1 cellular context compared by ENCODE assay signal in genomic region chr1:53945183-53945432, GRCh38.
TF ChIP-seq lines count a peak whose summit lies in the region.

No MANE protein-coding gene starts in this region.

TF ChIP-seq in K562, 482 proteins besides CTCF, POLR2A, EP300 and RAD21:
- TF ChIP-seq, protein P1, sequence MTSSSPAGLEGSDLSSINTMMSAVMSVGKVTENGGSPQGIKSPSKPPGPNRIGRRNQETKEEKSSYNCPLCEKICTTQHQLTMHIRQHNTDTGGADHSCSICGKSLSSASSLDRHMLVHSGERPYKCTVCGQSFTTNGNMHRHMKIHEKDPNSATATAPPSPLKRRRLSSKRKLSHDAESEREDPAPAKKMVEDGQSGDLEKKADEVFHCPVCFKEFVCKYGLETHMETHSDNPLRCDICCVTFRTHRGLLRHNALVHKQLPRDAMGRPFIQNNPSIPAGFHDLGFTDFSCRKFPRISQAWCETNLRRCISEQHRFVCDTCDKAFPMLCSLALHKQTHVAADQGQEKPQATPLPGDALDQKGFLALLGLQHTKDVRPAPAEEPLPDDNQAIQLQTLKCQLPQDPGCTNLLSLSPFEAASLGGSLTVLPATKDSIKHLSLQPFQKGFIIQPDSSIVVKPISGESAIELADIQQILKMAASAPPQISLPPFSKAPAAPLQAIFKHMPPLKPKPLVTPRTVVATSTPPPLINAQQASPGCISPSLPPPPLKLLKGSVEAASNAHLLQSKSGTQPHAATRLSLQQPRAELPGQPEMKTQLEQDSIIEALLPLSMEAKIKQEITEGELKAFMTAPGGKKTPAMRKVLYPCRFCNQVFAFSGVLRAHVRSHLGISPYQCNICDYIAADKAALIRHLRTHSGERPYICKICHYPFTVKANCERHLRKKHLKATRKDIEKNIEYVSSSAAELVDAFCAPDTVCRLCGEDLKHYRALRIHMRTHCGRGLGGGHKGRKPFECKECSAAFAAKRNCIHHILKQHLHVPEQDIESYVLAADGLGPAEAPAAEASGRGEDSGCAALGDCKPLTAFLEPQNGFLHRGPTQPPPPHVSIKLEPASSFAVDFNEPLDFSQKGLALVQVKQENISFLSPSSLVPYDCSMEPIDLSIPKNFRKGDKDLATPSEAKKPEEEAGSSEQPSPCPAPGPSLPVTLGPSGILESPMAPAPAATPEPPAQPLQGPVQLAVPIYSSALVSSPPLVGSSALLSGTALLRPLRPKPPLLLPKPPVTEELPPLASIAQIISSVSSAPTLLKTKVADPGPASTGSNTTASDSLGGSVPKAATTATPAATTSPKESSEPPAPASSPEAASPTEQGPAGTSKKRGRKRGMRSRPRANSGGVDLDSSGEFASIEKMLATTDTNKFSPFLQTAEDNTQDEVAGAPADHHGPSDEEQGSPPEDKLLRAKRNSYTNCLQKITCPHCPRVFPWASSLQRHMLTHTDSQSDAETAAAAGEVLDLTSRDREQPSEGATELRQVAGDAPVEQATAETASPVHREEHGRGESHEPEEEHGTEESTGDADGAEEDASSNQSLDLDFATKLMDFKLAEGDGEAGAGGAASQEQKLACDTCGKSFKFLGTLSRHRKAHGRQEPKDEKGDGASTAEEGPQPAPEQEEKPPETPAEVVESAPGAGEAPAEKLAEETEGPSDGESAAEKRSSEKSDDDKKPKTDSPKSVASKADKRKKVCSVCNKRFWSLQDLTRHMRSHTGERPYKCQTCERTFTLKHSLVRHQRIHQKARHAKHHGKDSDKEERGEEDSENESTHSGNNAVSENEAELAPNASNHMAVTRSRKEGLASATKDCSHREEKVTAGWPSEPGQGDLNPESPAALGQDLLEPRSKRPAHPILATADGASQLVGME (CRISPR knock-in tag; IDR thresholded peaks at IDR 0.05) = 0 out of 2 replicates have a peak, but pooled peaks have one; percentile 13
- TF ChIP-seq, protein P2, sequence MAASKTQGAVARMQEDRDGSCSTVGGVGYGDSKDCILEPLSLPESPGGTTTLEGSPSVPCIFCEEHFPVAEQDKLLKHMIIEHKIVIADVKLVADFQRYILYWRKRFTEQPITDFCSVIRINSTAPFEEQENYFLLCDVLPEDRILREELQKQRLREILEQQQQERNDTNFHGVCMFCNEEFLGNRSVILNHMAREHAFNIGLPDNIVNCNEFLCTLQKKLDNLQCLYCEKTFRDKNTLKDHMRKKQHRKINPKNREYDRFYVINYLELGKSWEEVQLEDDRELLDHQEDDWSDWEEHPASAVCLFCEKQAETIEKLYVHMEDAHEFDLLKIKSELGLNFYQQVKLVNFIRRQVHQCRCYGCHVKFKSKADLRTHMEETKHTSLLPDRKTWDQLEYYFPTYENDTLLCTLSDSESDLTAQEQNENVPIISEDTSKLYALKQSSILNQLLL (CRISPR knock-in tag; IDR thresholded peaks at IDR 0.05; ENCODE audit: borderline replicate concordance) = no peak
- TF ChIP-seq ARHGAP35 (IDR thresholded peaks at IDR 0.05; ENCODE audit: partially characterized antibody) = no peak
- TF ChIP-seq ZNF740 (CRISPR knock-in tag; IDR thresholded peaks at IDR 0.05) = no peak
- no peak for TF ChIP-seq ZNF740 (tag; IDR thresholded peaks at IDR 0.05)
- peak; percentile 28; the same call in 1 of the 2 replicates for TF ChIP-seq ZNF217 (CRISPR knock-in tag; IDR thresholded peaks at IDR 0.05)
- no peak for TF ChIP-seq MYC (IDR thresholded peaks at IDR 0.05; ENCODE audit: low read depth, low read length)
- TF ChIP-seq MYC (CRISPR knock-in tag; IDR thresholded peaks at IDR 0.05; ENCODE audit: borderline replicate concordance, low read depth) = no peak
- no peak for TF ChIP-seq KLF16 (IDR thresholded peaks at IDR 0.05)
- 0 out of 2 replicates have a peak, but pooled peaks have one; percentile 34 for TF ChIP-seq DMBX1 (CRISPR knock-in tag; IDR thresholded peaks at IDR 0.05; ENCODE audit: borderline replicate concordance)
- TF ChIP-seq NRF1 (conservative IDR thresholded peaks at IDR 0.05 in 1 of 2, IDR thresholded peaks at IDR 0.05 in 1 of 2) = no peak
- TF ChIP-seq, protein P3, sequence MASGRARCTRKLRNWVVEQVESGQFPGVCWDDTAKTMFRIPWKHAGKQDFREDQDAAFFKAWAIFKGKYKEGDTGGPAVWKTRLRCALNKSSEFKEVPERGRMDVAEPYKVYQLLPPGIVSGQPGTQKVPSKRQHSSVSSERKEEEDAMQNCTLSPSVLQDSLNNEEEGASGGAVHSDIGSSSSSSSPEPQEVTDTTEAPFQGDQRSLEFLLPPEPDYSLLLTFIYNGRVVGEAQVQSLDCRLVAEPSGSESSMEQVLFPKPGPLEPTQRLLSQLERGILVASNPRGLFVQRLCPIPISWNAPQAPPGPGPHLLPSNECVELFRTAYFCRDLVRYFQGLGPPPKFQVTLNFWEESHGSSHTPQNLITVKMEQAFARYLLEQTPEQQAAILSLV (tag; IDR thresholded peaks at IDR 0.05) = no peak
- TF ChIP-seq ZBTB7A (IDR thresholded peaks at IDR 0.05; ENCODE audit: borderline replicate concordance, control insufficient read depth, low read depth, low read length) = no peak
- no peak for TF ChIP-seq ZNF354B (CRISPR knock-in tag; IDR thresholded peaks at IDR 0.05)
- TF ChIP-seq ZFX (CRISPR knock-in tag; IDR thresholded peaks at IDR 0.05) = peak; percentile 63; the same call in 1 of the 2 replicates
- no peak for TF ChIP-seq HNRNPK (IDR thresholded peaks at IDR 0.05; ENCODE audit: low read depth, low read length, poor library complexity, severe bottlenecking)
- TF ChIP-seq, protein P4, sequence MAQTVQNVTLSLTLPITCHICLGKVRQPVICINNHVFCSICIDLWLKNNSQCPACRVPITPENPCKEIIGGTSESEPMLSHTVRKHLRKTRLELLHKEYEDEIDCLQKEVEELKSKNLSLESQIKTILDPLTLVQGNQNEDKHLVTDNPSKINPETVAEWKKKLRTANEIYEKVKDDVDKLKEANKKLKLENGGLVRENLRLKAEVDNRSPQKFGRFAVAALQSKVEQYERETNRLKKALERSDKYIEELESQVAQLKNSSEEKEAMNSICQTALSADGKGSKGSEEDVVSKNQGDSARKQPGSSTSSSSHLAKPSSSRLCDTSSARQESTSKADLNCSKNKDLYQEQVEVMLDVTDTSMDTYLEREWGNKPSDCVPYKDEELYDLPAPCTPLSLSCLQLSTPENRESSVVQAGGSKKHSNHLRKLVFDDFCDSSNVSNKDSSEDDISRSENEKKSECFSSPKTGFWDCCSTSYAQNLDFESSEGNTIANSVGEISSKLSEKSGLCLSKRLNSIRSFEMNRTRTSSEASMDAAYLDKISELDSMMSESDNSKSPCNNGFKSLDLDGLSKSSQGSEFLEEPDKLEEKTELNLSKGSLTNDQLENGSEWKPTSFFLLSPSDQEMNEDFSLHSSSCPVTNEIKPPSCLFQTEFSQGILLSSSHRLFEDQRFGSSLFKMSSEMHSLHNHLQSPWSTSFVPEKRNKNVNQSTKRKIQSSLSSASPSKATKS (CRISPR knock-in tag; IDR thresholded peaks at IDR 0.05) = no peak
- TF ChIP-seq, protein P5, sequence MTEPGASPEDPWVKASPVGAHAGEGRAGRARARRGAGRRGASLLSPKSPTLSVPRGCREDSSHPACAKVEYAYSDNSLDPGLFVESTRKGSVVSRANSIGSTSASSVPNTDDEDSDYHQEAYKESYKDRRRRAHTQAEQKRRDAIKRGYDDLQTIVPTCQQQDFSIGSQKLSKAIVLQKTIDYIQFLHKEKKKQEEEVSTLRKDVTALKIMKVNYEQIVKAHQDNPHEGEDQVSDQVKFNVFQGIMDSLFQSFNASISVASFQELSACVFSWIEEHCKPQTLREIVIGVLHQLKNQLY (CRISPR knock-in tag; conservative IDR thresholded peaks at IDR 0.05) = no peak
- TF ChIP-seq, protein P6, sequence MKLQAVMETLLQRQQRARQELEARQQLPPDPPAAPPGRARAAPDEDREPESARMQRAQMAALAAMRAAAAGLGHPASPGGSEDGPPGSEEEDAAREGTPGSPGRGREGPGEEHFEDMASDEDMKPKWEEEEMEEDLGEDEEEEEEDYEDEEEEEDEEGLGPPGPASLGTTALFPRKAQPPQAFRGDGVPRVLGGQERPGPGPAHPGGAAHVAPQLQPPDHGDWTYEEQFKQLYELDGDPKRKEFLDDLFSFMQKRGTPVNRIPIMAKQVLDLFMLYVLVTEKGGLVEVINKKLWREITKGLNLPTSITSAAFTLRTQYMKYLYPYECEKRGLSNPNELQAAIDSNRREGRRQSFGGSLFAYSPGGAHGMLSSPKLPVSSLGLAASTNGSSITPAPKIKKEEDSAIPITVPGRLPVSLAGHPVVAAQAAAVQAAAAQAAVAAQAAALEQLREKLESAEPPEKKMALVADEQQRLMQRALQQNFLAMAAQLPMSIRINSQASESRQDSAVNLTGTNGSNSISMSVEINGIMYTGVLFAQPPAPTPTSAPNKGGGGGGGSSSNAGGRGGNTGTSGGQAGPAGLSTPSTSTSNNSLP (IDR thresholded peaks at IDR 0.05; ENCODE audit: borderline replicate concordance, low read depth, low read length) = no peak
- TF ChIP-seq, protein P7, sequence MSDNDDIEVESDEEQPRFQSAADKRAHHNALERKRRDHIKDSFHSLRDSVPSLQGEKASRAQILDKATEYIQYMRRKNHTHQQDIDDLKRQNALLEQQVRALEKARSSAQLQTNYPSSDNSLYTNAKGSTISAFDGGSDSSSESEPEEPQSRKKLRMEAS (CRISPR knock-in tag; IDR thresholded peaks at IDR 0.05) = no peak
- TF ChIP-seq, protein P8, sequence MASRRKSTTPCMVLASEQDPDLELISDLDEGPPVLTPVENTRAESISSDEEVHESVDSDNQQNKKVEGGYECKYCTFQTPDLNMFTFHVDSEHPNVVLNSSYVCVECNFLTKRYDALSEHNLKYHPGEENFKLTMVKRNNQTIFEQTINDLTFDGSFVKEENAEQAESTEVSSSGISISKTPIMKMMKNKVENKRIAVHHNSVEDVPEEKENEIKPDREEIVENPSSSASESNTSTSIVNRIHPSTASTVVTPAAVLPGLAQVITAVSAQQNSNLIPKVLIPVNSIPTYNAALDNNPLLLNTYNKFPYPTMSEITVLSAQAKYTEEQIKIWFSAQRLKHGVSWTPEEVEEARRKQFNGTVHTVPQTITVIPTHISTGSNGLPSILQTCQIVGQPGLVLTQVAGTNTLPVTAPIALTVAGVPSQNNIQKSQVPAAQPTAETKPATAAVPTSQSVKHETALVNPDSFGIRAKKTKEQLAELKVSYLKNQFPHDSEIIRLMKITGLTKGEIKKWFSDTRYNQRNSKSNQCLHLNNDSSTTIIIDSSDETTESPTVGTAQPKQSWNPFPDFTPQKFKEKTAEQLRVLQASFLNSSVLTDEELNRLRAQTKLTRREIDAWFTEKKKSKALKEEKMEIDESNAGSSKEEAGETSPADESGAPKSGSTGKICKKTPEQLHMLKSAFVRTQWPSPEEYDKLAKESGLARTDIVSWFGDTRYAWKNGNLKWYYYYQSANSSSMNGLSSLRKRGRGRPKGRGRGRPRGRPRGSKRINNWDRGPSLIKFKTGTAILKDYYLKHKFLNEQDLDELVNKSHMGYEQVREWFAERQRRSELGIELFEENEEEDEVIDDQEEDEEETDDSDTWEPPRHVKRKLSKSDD (conservative IDR thresholded peaks at IDR 0.05; ENCODE audit: low read length) = no peak
- TF ChIP-seq COPS2 (conservative IDR thresholded peaks at IDR 0.05) = no peak
- TF ChIP-seq EP400 (IDR thresholded peaks at IDR 0.05) = 0 out of 2 replicates have a peak, but pooled peaks have one; percentile 3
- no peak for TF ChIP-seq TCF7L2 (IDR thresholded peaks at IDR 0.05; ENCODE audit: low read depth, low read length)
- peak; percentile 79 for TF ChIP-seq SMAD4 (CRISPR knock-in tag; conservative IDR thresholded peaks at IDR 0.05)
- TF ChIP-seq UBTF (IDR thresholded peaks at IDR 0.05; ENCODE audit: borderline replicate concordance in 1 of 2, low read depth in 2 of 2, low read length in 2 of 2) = 0 out of 4 replicates have a peak, but pooled peaks of 1 of the 2 experiments have one; percentile 20
- TF ChIP-seq TEAD4 (IDR thresholded peaks at IDR 0.05; ENCODE audit: low read length) = no peak
- TF ChIP-seq TEAD4 (CRISPR knock-in tag; IDR thresholded peaks at IDR 0.05; ENCODE audit: borderline replicate concordance) = no peak
- TF ChIP-seq ZBTB43 (CRISPR knock-in tag; IDR thresholded peaks at IDR 0.05) = no peak
- TF ChIP-seq ATF7 (IDR thresholded peaks at IDR 0.05) = 0 out of 2 replicates have a peak, but pooled peaks have one; percentile 47
- no peak for TF ChIP-seq CSDE1 (IDR thresholded peaks at IDR 0.05)
- TF ChIP-seq, protein P9, sequence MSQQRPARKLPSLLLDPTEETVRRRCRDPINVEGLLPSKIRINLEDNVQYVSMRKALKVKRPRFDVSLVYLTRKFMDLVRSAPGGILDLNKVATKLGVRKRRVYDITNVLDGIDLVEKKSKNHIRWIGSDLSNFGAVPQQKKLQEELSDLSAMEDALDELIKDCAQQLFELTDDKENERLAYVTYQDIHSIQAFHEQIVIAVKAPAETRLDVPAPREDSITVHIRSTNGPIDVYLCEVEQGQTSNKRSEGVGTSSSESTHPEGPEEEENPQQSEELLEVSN (IDR thresholded peaks at IDR 0.05; ENCODE audit: borderline replicate concordance in 1 of 2, extremely low read depth in 1 of 2, insufficient read depth in 1 of 2, insufficient read length in 1 of 2, low read depth in 1 of 2, low read length in 1 of 2, poor library complexity in 1 of 2, severe bottlenecking in 1 of 2) = peak; percentile 40 to 56
- TF ChIP-seq SMARCB1 (IDR thresholded peaks at IDR 0.05; ENCODE audit: insufficient read length, low read depth) = no peak
- TF ChIP-seq MAFF (IDR thresholded peaks at IDR 0.05; ENCODE audit: low read length) = no peak
- no peak for TF ChIP-seq MAFK (IDR thresholded peaks at IDR 0.05; ENCODE audit: low read length)
- 0 out of 2 replicates have a peak, but pooled peaks have one; percentile 17 for TF ChIP-seq L3MBTL2 (IDR thresholded peaks at IDR 0.05)
